5 cellular contexts compared by ENCODE assay signal in the genomic region with DNA sequence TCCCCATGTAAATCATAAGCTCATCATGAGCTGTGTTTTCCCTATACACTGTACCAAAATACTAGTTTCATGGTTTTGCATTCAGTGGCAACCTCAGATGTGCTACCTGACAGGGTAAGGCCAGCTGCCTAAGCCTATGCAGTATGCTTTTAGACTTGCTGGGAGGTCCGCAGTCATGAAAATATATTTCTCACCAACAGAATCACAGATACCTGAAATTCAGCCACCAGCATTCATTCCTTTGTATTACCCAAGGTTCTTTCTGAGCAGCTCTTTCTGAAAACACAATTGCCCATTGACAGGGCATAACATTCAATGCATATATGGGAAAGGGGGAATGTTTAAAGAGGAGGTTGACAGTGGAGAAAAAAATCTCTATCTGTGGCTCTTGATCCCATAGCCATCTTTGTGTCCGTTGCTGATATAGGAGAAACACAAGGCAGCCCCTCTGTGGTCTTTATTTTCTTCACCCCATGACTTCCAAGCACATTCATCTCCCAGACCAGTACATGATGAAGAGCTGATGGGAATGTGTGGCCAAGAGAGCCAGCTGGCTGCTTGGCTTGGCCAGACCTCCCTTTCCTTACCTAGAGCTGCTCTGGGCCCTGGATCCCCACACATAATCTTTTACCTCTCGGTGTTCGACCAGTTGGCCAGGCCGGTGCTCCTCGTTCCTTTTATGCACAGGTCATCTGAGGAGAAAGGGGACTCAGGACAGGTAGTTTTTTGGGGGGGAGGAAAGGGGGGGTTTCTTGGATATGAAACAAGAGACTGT.
"Had no signal": no experiment of that assay in that cellular context is flagged by ENCODE, and none has a peak within 500 bp of the region (broad histone marks: within the 10 kb centered on the region; RNA-seq: fewer than 3 reads in every experiment).

No MANE protein-coding gene starts in this region.

- H3K36me3 ChIP-seq: HAP-1 had no signal

- H3K9me3 Mint-ChIP-seq: GM23338 had no signal

- H3K4me2 ChIP-seq: GM23338 had no signal

- H3K36me3 Mint-ChIP-seq: IgD-negative memory B cell had no signal

- DNase-seq: H7, KBM-7 had no signal

- H3K27ac Mint-ChIP-seq: GM23338, IgD-negative memory B cell had no signal

- H3K9me3 ChIP-seq: HAP-1 had no signal

- H3K4me1 ChIP-seq: HAP-1 had no signal

- H3K4me3 Mint-ChIP-seq: GM23338, IgD-negative memory B cell had no signal

- H3K4me3 ChIP-seq: GM23338, HAP-1 had no signal

- H3K4me1 Mint-ChIP-seq: IgD-negative memory B cell had no signal

- H2AFZ ChIP-seq: GM23338 had no signal
